8 cellular contexts compared by ENCODE assay signal in genomic region chr22:16925407-16925966, GRCh38.
"Had no signal": no experiment of that assay in that cellular context is flagged by ENCODE, and none has a peak within 500 bp of the region (broad histone marks: within the 10 kb centered on the region; RNA-seq: fewer than 3 reads in every experiment).

No MANE protein-coding gene starts in this region.

- DNase-seq: H9, HCEC 1CT, HFFc6, KG1 had no signal

- ATAC-seq: GM23338 had no signal

- H3K4me2 ChIP-seq: GM23338 had no signal

- FAIRE-seq: H1, H54 had no signal

- H3K27ac ChIP-seq: HL-60 had no signal

- H2AFZ ChIP-seq: GM23338 had no signal

- H3K4me3 ChIP-seq: GM23338 had no signal
